ENCODE assay signal across 22 cellular contexts in the genomic region with DNA sequence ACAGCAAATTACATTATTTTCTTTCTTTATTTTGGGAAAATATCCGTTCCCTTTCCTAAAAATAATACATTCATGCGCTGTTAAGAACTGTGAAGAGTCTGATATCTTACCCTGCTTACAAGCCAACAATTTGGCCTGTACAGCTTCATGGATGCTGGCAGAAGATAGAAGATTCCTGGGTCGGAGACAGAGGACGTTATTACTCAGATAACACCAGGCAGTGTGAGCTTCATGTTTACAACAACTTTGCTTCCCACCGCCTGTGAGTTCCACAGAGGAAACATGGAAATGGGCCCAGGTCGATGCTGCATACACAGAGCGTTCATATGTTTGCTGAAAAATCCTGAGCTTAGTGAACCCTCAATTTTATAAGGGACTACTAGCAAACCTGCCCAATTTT.
DNase-seq lines count a peak whose midpoint lies in the region; ATAC-seq and TF ChIP-seq lines count a peak whose summit lies in the region.
"Had no signal": no experiment of that assay in that cellular context is flagged by ENCODE, and none has a peak within 500 bp of the region (broad histone marks: within the 10 kb centered on the region; RNA-seq: fewer than 3 reads in every experiment).

No MANE protein-coding gene starts in this region.

- no peaks in the 10 kb centered on the region for H3K79me1 ChIP-seq in neuronal stem cell (ENCODE audit: low read depth, low read length)

- no peak overlapping the region for H3K14ac ChIP-seq in neuronal stem cell (ENCODE audit: low read length)

- no peak overlapping the region for H3K9ac ChIP-seq in neuronal stem cell (ENCODE audit: low read depth, low read length, poor library complexity)
- H3K9ac ChIP-seq: BLaER1 had no signal

- WGBS in mesodermal cell (ENCODE audit: insufficient coverage in 2 of 2), 2 experiments = 83 to 84% methylated on average over 5 to 7 of the region's 7 CpGs
- WGBS in neuronal stem cell (ENCODE audit: extremely low coverage in 2 of 2, insufficient read length in 2 of 2, insufficient replicate concordance in 1 of 2), 2 donors = no CpG with 5 or more reads among the region's 7 CpGs

- peaks cover 15% of the 10 kb centered on the region for H3K4me1 Mint-ChIP-seq in progenitor cell of endocrine pancreas (ENCODE audit: low read depth)
- H3K4me1 Mint-ChIP-seq: B cell; CD4-positive, CD25-positive, alpha-beta regulatory T cell; GM23338 had no signal

- no peak overlapping the region for H2AK5ac ChIP-seq in neuronal stem cell (ENCODE audit: low read depth, low read length)

- DNase-seq in Right ventricle myocardium inferior (ENCODE audit: missing footprints) (no peak), left cardiac atrium (no peak), NCI-H69 (lab: John Stamatoyannopoulos, UW) (peak; percentile 83), neuronal stem cell (ENCODE audit: low spot score) (no peak), T-helper 9 cell (no peak), hippocampal formation (lab: John Stamatoyannopoulos, UW) (no peak), progenitor cell of endocrine pancreas (ENCODE audit: low spot score, unreplicated experiment) (no peak)
- DNase-seq: Caco-2; CD4-positive, CD25-positive, alpha-beta regulatory T cell; CD8-positive, alpha-beta T cell; DMS79; EL; GDM1; HFFc6 had no signal

- ATAC-seq in Right ventricle myocardium inferior (peak; percentile 72), left cardiac atrium (no peak)
- ATAC-seq: CD8-positive, alpha-beta T cell; GM12878; GM23338 had no signal

- H3K18ac ChIP-seq in neuronal stem cell (ENCODE audit: low read length) = no peak overlapping the region

- H3K9me3 ChIP-seq in mesodermal cell (ENCODE audit: control insufficient read depth, low read length) (no peaks in the 10 kb centered on the region), neuronal stem cell (replicated peaks in 1 of 2; ENCODE audit: control insufficient read depth in 2 of 2, insufficient read depth in 1 of 2, low read depth in 1 of 2, low read length in 2 of 2) (no peaks in the 10 kb centered on the region)
- H3K9me3 ChIP-seq: BLaER1, Caco-2, HAP-1 had no signal

- H4K8ac ChIP-seq in neuronal stem cell (ENCODE audit: low read depth, low read length) = no peak overlapping the region

- H3K27ac ChIP-seq in mesodermal cell (ENCODE audit: low read depth, low read length, severe bottlenecking) (peak overlapping the region; percentile 42), neuronal stem cell (replicated peaks; ENCODE audit: low read length) (no peak overlapping the region)
- H3K27ac ChIP-seq: 22Rv1, BLaER1, C4-2B had no signal

- H3K36me3 ChIP-seq in mesodermal cell (ENCODE audit: control insufficient read depth, insufficient read depth, low read length) (no peaks in the 10 kb centered on the region), neuronal stem cell (replicated peaks in 1 of 2; ENCODE audit: control insufficient read depth in 2 of 2, insufficient read depth in 2 of 2, low read length in 2 of 2) (no peaks in the 10 kb centered on the region)
- H3K36me3 ChIP-seq: BLaER1, HAP-1 had no signal

- H2BK5ac ChIP-seq in neuronal stem cell (ENCODE audit: low read length) = no peak overlapping the region

- no peak overlapping the region for H2BK15ac ChIP-seq in neuronal stem cell (ENCODE audit: low read length)

- H3K4me1 ChIP-seq in mesodermal cell (ENCODE audit: control insufficient read depth, insufficient read depth, low read length, poor library complexity, severe bottlenecking) (no peaks in the 10 kb centered on the region), neuronal stem cell (ENCODE audit: control insufficient read depth in 2 of 2, insufficient read depth in 1 of 2, low read depth in 1 of 2, low read length in 2 of 2) (no peaks in the 10 kb centered on the region)
- H3K4me1 ChIP-seq: BLaER1, Caco-2 had no signal

- H2AFZ ChIP-seq in neuronal stem cell (ENCODE audit: low read length) = peak overlapping the region; percentile 40
- H2AFZ ChIP-seq: GM23338 had no signal

- H3K23ac ChIP-seq in neuronal stem cell (ENCODE audit: low read depth, low read length, poor library complexity) = no peak overlapping the region

- H2BK12ac ChIP-seq in neuronal stem cell (ENCODE audit: low read length) = no peak overlapping the region

- TF ChIP-seq CTCF in progenitor cell of endocrine pancreas (IDR thresholded peaks at IDR 0.05; ENCODE audit: unreplicated experiment) = no peak

- H3K4me3 Mint-ChIP-seq in progenitor cell of endocrine pancreas (ENCODE audit: low read depth) = no peak overlapping the region
- H3K4me3 Mint-ChIP-seq: B cell; CD4-positive, CD25-positive, alpha-beta regulatory T cell; CD8-positive, alpha-beta T cell; GM23338; HFFc6 had no signal

- H3K4me3 ChIP-seq in mesodermal cell (ENCODE audit: extremely low read depth, insufficient read depth, low read length, poor library complexity, severe bottlenecking) (no peak overlapping the region), neuronal stem cell (ENCODE audit: low read length in 2 of 2) (no peak overlapping the region)
- H3K4me3 ChIP-seq: BLaER1, GM12878, GM23338, HAP-1 had no signal

- no peaks in the 10 kb centered on the region for H3K27me3 ChIP-seq in neuronal stem cell (ENCODE audit: control insufficient read depth in 3 of 3, insufficient read depth in 3 of 3, low read depth in 1 of 3, low read length in 3 of 3)
- H3K27me3 ChIP-seq: BLaER1 had no signal

- no peak overlapping the region for H3K4me2 ChIP-seq in neuronal stem cell (ENCODE audit: insufficient read depth, low read length, poor library complexity, severe bottlenecking)
- H3K4me2 ChIP-seq: BLaER1, GM23338 had no signal

- intact Hi-C loops in Right ventricle myocardium inferior (cut with DNase I) (no loop called here), left cardiac atrium (cut with DNase I) (no loop called here)

- H3K27ac Mint-ChIP-seq in progenitor cell of endocrine pancreas = no peak overlapping the region
- H3K27ac Mint-ChIP-seq: B cell; CD4-positive, CD25-positive, alpha-beta regulatory T cell; CD8-positive, alpha-beta T cell; GM23338; HFFc6 had no signal

- no peaks in the 10 kb centered on the region for H3K27me3 Mint-ChIP-seq in progenitor cell of endocrine pancreas
- H3K27me3 Mint-ChIP-seq: B cell; CD4-positive, CD25-positive, alpha-beta regulatory T cell had no signal

- no peak overlapping the region for H3K4ac ChIP-seq in neuronal stem cell (ENCODE audit: low read length)

- H2BK120ac ChIP-seq in neuronal stem cell (ENCODE audit: low read depth, low read length) = no peak overlapping the region

- H4K91ac ChIP-seq in neuronal stem cell (ENCODE audit: low read depth, low read length, poor library complexity) = no peak overlapping the region

- no peaks in the 10 kb centered on the region for H3K36me3 Mint-ChIP-seq in progenitor cell of endocrine pancreas (ENCODE audit: insufficient read depth)
- H3K36me3 Mint-ChIP-seq: CD8-positive, alpha-beta T cell had no signal

- no peaks in the 10 kb centered on the region for H3K9me3 Mint-ChIP-seq in progenitor cell of endocrine pancreas (ENCODE audit: low read depth)
